8 cellular contexts compared by ENCODE assay signal in genomic region chr16:27401768-27402568, GRCh38. TPM values are rescaled to one million over a fixed set of nuclear protein-coding genes. Genes with fewer than 3 reads are reported as not detected.
DNase-seq lines count a peak whose midpoint lies in the region; ATAC-seq lines count a peak whose summit lies in the region.

IL21R (plus strand) TSS chr16:27402174; CDS start chr16:27430072, 27,898 bp downstream.

- peak; percentile 60 for ATAC-seq in GM19397 (IDR thresholded peaks at IDR 0.05; ENCODE audit: unreplicated experiment)
- peak; percentile 39 for ATAC-seq in HG03457 (IDR thresholded peaks at IDR 0.05; ENCODE audit: unreplicated experiment)
- peak; percentile 75 for ATAC-seq in left lobe of liver

- peak within 1 kb of the TSS; percentile 99 for H3K4me3 Mint-ChIP-seq in activated naive CD4-positive, alpha-beta T cell treated with anti-CD3 and anti-CD28 coated beads, Interleukin-2, amount 50 U/mL, for 24 hours

- no peaks in the 10 kb centered on the region for H3K9me3 Mint-ChIP-seq in activated naive CD4-positive, alpha-beta T cell treated with anti-CD3 and anti-CD28 coated beads, Interleukin-2, amount 50 U/mL, for 24 hours

- H3K36me3 Mint-ChIP-seq in activated naive CD4-positive, alpha-beta T cell treated with anti-CD3 and anti-CD28 coated beads, Interleukin-2, amount 50 U/mL, for 24 hours, result peaks cover 28% of the 10 kb centered on the region

- H3K27ac Mint-ChIP-seq in activated naive CD4-positive, alpha-beta T cell treated with anti-CD3 and anti-CD28 coated beads, Interleukin-2, amount 50 U/mL, for 24 hours, result peak within 1 kb of the TSS; percentile 99

- peak; percentile 85 for DNase-seq in CD1c-positive myeloid dendritic cell (ENCODE audit: extremely low spot score)
- peak; percentile 34 for DNase-seq in SW480 (ENCODE audit: low spot score)
- peak; percentile 56 for DNase-seq in left lobe of liver (ENCODE audit: low spot score)
- DNase-seq in stimulated activated CD8-positive, alpha-beta memory T cell treated with anti-CD3 and anti-CD28 coated beads, Interleukin-4, amount 100 ng/mL, for 1 hour (ENCODE audit: low read depth in 2 of 2, low spot score in 1 of 2), result peak; percentile 70 to 82
- no peak for DNase-seq in NCI-H1694 (lab: John Stamatoyannopoulos, UW)

- no peaks in the 10 kb centered on the region for H3K27me3 Mint-ChIP-seq in activated naive CD4-positive, alpha-beta T cell treated with anti-CD3 and anti-CD28 coated beads, Interleukin-2, amount 50 U/mL, for 24 hours

- peaks cover 54% of the 10 kb centered on the region for H3K4me1 Mint-ChIP-seq in activated naive CD4-positive, alpha-beta T cell treated with anti-CD3 and anti-CD28 coated beads, Interleukin-2, amount 50 U/mL, for 24 hours

RNA-seq across cellular contexts. Expression of gene IL21R, which starts in this region (rescaled TPM):
- total RNA-seq in left lobe of liver, result 0.33 TPM

Comparison
In these comparisons a context has a peak if more than half of its experiments do, and no peak if none do; other contexts are left out.
1. Peak in DNase-seq and ATAC-seq in left lobe of liver; RNA of the gene not detected or under 1 TPM.